ENCODE assay signal across 9 cellular contexts in genomic region chr12:94172973-94173372, GRCh38. TPM values are rescaled to one million over a fixed set of nuclear protein-coding genes. Genes with fewer than 3 reads are reported as not detected.
DNase-seq lines count a peak whose midpoint lies in the region; ATAC-seq and TF ChIP-seq lines count a peak whose summit lies in the region.
"Had no signal": no experiment of that assay in that cellular context is flagged by ENCODE, and none has a peak within 500 bp of the region (broad histone marks: within the 10 kb centered on the region; RNA-seq: fewer than 3 reads in every experiment).

No MANE protein-coding gene starts in this region.

- peaks cover 86% of the 10 kb centered on the region for H3K27me3 Mint-ChIP-seq in endodermal cell (ENCODE audit: insufficient read depth)

- TF ChIP-seq CTCF in AG09309 (IDR thresholded peaks at IDR 0.05; ENCODE audit: control insufficient read depth, insufficient read depth, low read depth, low read length, missing control alignments) = no peak
- TF ChIP-seq CTCF in astrocyte of the cerebellum (IDR thresholded peaks at IDR 0.05; ENCODE audit: low read depth, low read length, missing control alignments) = no peak
- no peak for TF ChIP-seq CTCF in right lobe of liver (IDR thresholded peaks at IDR 0.05)
- TF ChIP-seq CTCF in uterus (IDR thresholded peaks at IDR 0.05) = no peak
- no peak for TF ChIP-seq CTCF in endodermal cell (conservative IDR thresholded peaks at IDR 0.05)

- intact Hi-C loops in right lobe of liver (cut with DNase I) (no loop called here), uterus (cut with DNase I; ENCODE audit: low total_unique reads) (no loop called here)

- H3K9me3 ChIP-seq in right lobe of liver (no peaks in the 10 kb centered on the region), uterus (no peaks in the 10 kb centered on the region), endodermal cell (ENCODE audit: control insufficient read depth, low read length) (peaks cover 6% of the 10 kb centered on the region)

- H3K4me3 Mint-ChIP-seq in endodermal cell = no peak overlapping the region

- DNase-seq in AG09309 (ENCODE audit: low read depth) (peak; percentile 88), HuH-7.5 (ENCODE audit: low spot score) (peak; percentile 33), astrocyte of the cerebellum (ENCODE audit: low read depth) (peak; percentile 85), right lobe of liver (no peak), uterus (no peak), SHP77 (lab: John Stamatoyannopoulos, UW) (no peak), endodermal cell (no peak), NCI-H82 (lab: John Stamatoyannopoulos, UW) (no peak)
- DNase-seq: central memory CD4-positive, alpha-beta T cell had no signal

- 29% methylated on average over 8 of the region's 9 CpGs for WGBS in right lobe of liver (ENCODE audit: insufficient coverage, low coverage, low lambda C conversion rate, missing lambda C conversion rate)
- 91 to 93% methylated on average over 9 of the region's 9 CpGs for WGBS in endodermal cell (ENCODE audit: insufficient coverage in 1 of 2, insufficient read length in 1 of 2), 2 experiments

- H3K4me1 ChIP-seq in right lobe of liver (no peaks in the 10 kb centered on the region), uterus (no peaks in the 10 kb centered on the region), endodermal cell (ENCODE audit: control insufficient read depth, insufficient read depth, low read length) (peaks cover 3% of the 10 kb centered on the region)

- no peaks in the 10 kb centered on the region for H3K36me3 Mint-ChIP-seq in endodermal cell (ENCODE audit: low read depth)

- no peak overlapping the region for H3K9ac ChIP-seq in endodermal cell (ENCODE audit: extremely low read depth, low read length, poor library complexity, severe bottlenecking)

- TF ChIP-seq POLR2A in right lobe of liver (IDR thresholded peaks at IDR 0.05) (no peak), uterus (IDR thresholded peaks at IDR 0.05) (no peak)

- in situ Hi-C loops in astrocyte of the cerebellum (cut with HindIII; ENCODE audit: low sequenced_read_pairs) = no loop called here

- H3K36me3 ChIP-seq in right lobe of liver (no peaks in the 10 kb centered on the region), uterus (no peaks in the 10 kb centered on the region), endodermal cell (ENCODE audit: control insufficient read depth, insufficient read depth, low read length) (no peaks in the 10 kb centered on the region)

- H3K27ac ChIP-seq in right lobe of liver (peak overlapping the region in 1 of 3 donors; percentile 18), uterus (no peak overlapping the region), endodermal cell (ENCODE audit: low read depth, low read length) (no peak overlapping the region)

- no peak overlapping the region for H3K27ac Mint-ChIP-seq in endodermal cell

- ATAC-seq in right lobe of liver = peak; percentile 39 to 72 (median 48)

- peaks cover under 1% of the 10 kb centered on the region for H3K9me3 Mint-ChIP-seq in endodermal cell

- H3K27me3 ChIP-seq in right lobe of liver = no peaks in the 10 kb centered on the region
- no peaks in the 10 kb centered on the region for H3K27me3 ChIP-seq in uterus
- H3K27me3 ChIP-seq in endodermal cell (ENCODE audit: control insufficient read depth, insufficient read depth, low read length, poor library complexity, severe bottlenecking) = peaks cover 14% of the 10 kb centered on the region

- H3K4me3 ChIP-seq in AG09309 (ENCODE audit: control insufficient read depth, low read depth, low read length) (no peak overlapping the region), astrocyte of the cerebellum (ENCODE audit: low read depth, low read length) (no peak overlapping the region), right lobe of liver (no peak overlapping the region), uterus (no peak overlapping the region), endodermal cell (ENCODE audit: low read length) (no peak overlapping the region)

- H3K4me1 Mint-ChIP-seq in endodermal cell = peaks cover 31% of the 10 kb centered on the region

RNA-seq across cellular contexts. Expression of gene PLXNC1, which starts 24.6 kb away (rescaled TPM):
- 1 to 10 TPM; 1.6 to 7.0 (median 3.5) TPM for total RNA-seq in right lobe of liver
- total RNA-seq in uterus = 10 to 100 TPM; 11.6 to 23.8 (median 16.3) TPM
- total RNA-seq in endodermal cell = 1 to 10 TPM; 1.6 to 1.9 TPM
- 10.2 TPM for polyA plus RNA-seq in endodermal cell (2013, experiment 1 of 2)
- 9.9 TPM for polyA plus RNA-seq in endodermal cell (2013, experiment 2 of 2)

Comparison
In these comparisons a context has a peak if more than half of its experiments do, and no peak if none do; other contexts are left out.
1. DNase-seq: peak in AG09309 (single experiment), HuH-7.5 (single experiment) and astrocyte of the cerebellum (single experiment); none in right lobe of liver (0 of 3), uterus (0 of 2), SHP77 (0 of 2), endodermal cell (single experiment) and NCI-H82 (single experiment).